Comparison of ENCODE assay signal across 17 cellular contexts in the genomic region with DNA sequence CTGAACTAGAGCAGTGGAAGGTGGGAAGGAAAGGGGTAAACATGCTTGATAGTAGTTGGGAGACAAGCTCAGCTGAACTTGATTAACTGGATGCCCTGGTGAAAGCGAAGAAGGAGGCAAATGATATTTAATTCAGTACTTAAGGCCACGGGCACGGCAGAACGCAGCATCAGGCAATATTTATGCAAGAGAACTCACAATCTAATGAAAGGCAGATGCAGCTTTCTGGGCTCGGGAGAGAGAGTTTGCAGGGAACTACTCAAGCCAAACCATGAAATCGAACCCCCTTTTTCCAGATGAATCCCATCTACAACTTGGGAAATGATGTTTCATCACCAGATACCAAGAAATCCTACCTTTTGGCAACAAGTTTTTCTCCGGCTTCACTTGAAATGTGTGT. TPM values are rescaled to one million over a fixed set of nuclear protein-coding genes. Genes with fewer than 3 reads are reported as not detected.
DNase-seq lines count a peak whose midpoint lies in the region; ATAC-seq, FAIRE-seq and TF ChIP-seq lines count a peak whose summit lies in the region.
"Had no signal": no experiment of that assay in that cellular context is flagged by ENCODE, and none has a peak within 500 bp of the region (broad histone marks: within the 10 kb centered on the region; RNA-seq: fewer than 3 reads in every experiment).

No MANE protein-coding gene starts in this region.

- DNase-seq in AG09319 (ENCODE audit: extremely low read depth, low read depth) (peak; percentile 95), HL-60 (ENCODE audit: low read depth in 1 of 2, low spot score in 1 of 2) (no peak), fibroblast of gingiva (ENCODE audit: low read depth) (peak; percentile 98), nephron progenitor cell (no peak), small intestine (no peak), NCI-H82 treated with DMSO at 0.1 percent for 48 hours (lab: John Stamatoyannopoulos, UW; ENCODE audit: unreplicated experiment) (no peak), GF-D8 (lab: John Stamatoyannopoulos, UW) (no peak)
- DNase-seq in activated CD8-positive, alpha-beta T cell treated with anti-CD3 and anti-CD28 coated beads for 36 hours, result no peak
- DNase-seq: BE2C; CD8-positive, alpha-beta memory T cell; H7; NCI-H1436 treated with DMSO at 0.1 percent for 48 hours; NCI-H226; NCI-H526; RPMI8226 had no signal

- H3K36me3 Mint-ChIP-seq in nephron progenitor cell (ENCODE audit: low read depth), result peaks cover 13% of the 10 kb centered on the region
- peaks cover 8% of the 10 kb centered on the region for H3K36me3 Mint-ChIP-seq in activated CD8-positive, alpha-beta T cell treated with anti-CD3 and anti-CD28 coated beads for 36 hours (ENCODE audit: low read depth)

- H3K27me3 ChIP-seq in HL-60 (ENCODE audit: insufficient read depth, poor library complexity, severe bottlenecking) (no peaks in the 10 kb centered on the region), small intestine (ENCODE audit: control insufficient read depth in 2 of 2, insufficient read depth in 2 of 2, low read length in 2 of 2) (no peaks in the 10 kb centered on the region)
- H3K27me3 ChIP-seq: BE2C had no signal

- peaks cover 60% of the 10 kb centered on the region for H3K4me1 Mint-ChIP-seq in nephron progenitor cell
- H3K4me1 Mint-ChIP-seq in activated CD8-positive, alpha-beta T cell treated with anti-CD3 and anti-CD28 coated beads for 36 hours (ENCODE audit: low read depth), result peaks cover 22% of the 10 kb centered on the region

- H3K27ac ChIP-seq in HL-60 (replicated peaks) (peak overlapping the region; percentile 82; the same call in 1 of the 2 replicates), small intestine (ENCODE audit: low read depth in 1 of 2, low read length in 1 of 2) (no peak overlapping the region)
- H3K27ac ChIP-seq: A549 had no signal

- no peak for ATAC-seq in activated CD8-positive, alpha-beta T cell treated with anti-CD3 and anti-CD28 coated beads for 36 hours
- ATAC-seq: A549, K562 had no signal

- intact Hi-C loops in activated CD8-positive, alpha-beta T cell treated with anti-CD3 and anti-CD28 coated beads for 36 hours (cut with micrococcal nuclease), result loop anchor here (5.0 to 10.0 kb wide), 3 partner anchors 43 to 330 kb away; partner anchors contain the start of genes CDKN3 and GMFB

- FAIRE-seq in small intestine (lab: Jason Lieb, UNC), result no peak
- FAIRE-seq: A549, K562 had no signal

- H3K4me1 ChIP-seq in small intestine (ENCODE audit: control insufficient read depth in 2 of 2, insufficient read depth in 1 of 2, low read depth in 1 of 2, low read length in 1 of 2), result peaks cover 4 to 9% of the 10 kb centered on the region in 2 donors

- H3K4me3 Mint-ChIP-seq in nephron progenitor cell, result no peak overlapping the region
- no peak overlapping the region for H3K4me3 Mint-ChIP-seq in activated CD8-positive, alpha-beta T cell treated with anti-CD3 and anti-CD28 coated beads for 36 hours

- H3K4me3 ChIP-seq in HL-60 (replicated peaks; ENCODE audit: insufficient read depth, low read length), result no peak overlapping the region
- no peak overlapping the region for H3K4me3 ChIP-seq in small intestine (ENCODE audit: low read depth in 1 of 2, low read length in 2 of 2)
- H3K4me3 ChIP-seq: A549, K562 had no signal

- TF ChIP-seq CTCF in AG09319 (IDR thresholded peaks at IDR 0.05; ENCODE audit: low read depth, low read length) (no peak), HL-60 (IDR thresholded peaks at IDR 0.05; ENCODE audit: insufficient read depth, low read length) (no peak), nephron progenitor cell (IDR thresholded peaks at IDR 0.05) (no peak)
- no peak for TF ChIP-seq CTCF in activated CD8-positive, alpha-beta T cell treated with anti-CD3 and anti-CD28 coated beads for 36 hours (IDR thresholded peaks at IDR 0.05)

- CTCF ChIA-PET in activated CD8-positive, alpha-beta T cell treated with anti-CD3 and anti-CD28 coated beads for 36 hours (lab: Charles Lee), result interaction anchor here (1.9 kb wide), 1 partner anchor 78 kb away, joined by 4 read pairs; no protein-coding TSS in a partner anchor

- POLR2A ChIA-PET in activated CD8-positive, alpha-beta T cell treated with anti-CD3 and anti-CD28 coated beads for 36 hours (lab: Charles Lee), result interaction anchor here (0.9 kb wide), 1 partner anchor 25 kb away, joined by 3 read pairs; no protein-coding TSS in a partner anchor

- peaks cover 17% of the 10 kb centered on the region for H3K27me3 Mint-ChIP-seq in nephron progenitor cell (ENCODE audit: low read depth, poor library complexity)
- H3K27me3 Mint-ChIP-seq in activated CD8-positive, alpha-beta T cell treated with anti-CD3 and anti-CD28 coated beads for 36 hours, result peaks cover 2% of the 10 kb centered on the region

- peaks cover 17% of the 10 kb centered on the region for H3K9me3 Mint-ChIP-seq in nephron progenitor cell
- no peaks in the 10 kb centered on the region for H3K9me3 Mint-ChIP-seq in activated CD8-positive, alpha-beta T cell treated with anti-CD3 and anti-CD28 coated beads for 36 hours
- H3K9me3 Mint-ChIP-seq: CD8-positive, alpha-beta memory T cell had no signal

- H3K27ac Mint-ChIP-seq in nephron progenitor cell, result peak overlapping the region; percentile 82
- H3K27ac Mint-ChIP-seq in activated CD8-positive, alpha-beta T cell treated with anti-CD3 and anti-CD28 coated beads for 36 hours, result no peak overlapping the region

- 91 to 93% (median 92%) methylated on average over 7 of the region's 7 CpGs for WGBS in small intestine, 3 donors

- H3K9me3 ChIP-seq in small intestine (ENCODE audit: control insufficient read depth, low read depth), result no peaks in the 10 kb centered on the region
- H3K9me3 ChIP-seq: A549, BE2C had no signal

- no peaks in the 10 kb centered on the region for H3K36me3 ChIP-seq in small intestine (ENCODE audit: control insufficient read depth in 2 of 2, insufficient read depth in 2 of 2, low read length in 2 of 2)
- H3K36me3 ChIP-seq: BE2C had no signal

RNA-seq across cellular contexts. Expression of gene CNIH1, which starts 3.5 kb away (rescaled TPM):
- 100 to 1,000 TPM in 2 of 3 donors, 10 to 100 TPM in 1; 70.7 to 201 (median 126) TPM for polyA plus RNA-seq in small intestine
- 10 to 100 TPM; 82.0 to 82.7 TPM for total RNA-seq in activated CD8-positive, alpha-beta T cell treated with anti-CD3 and anti-CD28 coated beads for 36 hours

RNA-seq across cellular contexts. Expression of gene GMFB, which starts 44.1 kb away (rescaled TPM):
- polyA plus RNA-seq in small intestine, result 10 to 100 TPM; 25.9 to 38.0 (median 29.1) TPM
- total RNA-seq in activated CD8-positive, alpha-beta T cell treated with anti-CD3 and anti-CD28 coated beads for 36 hours, result 10 to 100 TPM; 29.2 to 32.1 TPM

RNA-seq across cellular contexts. Expression of gene CDKN3, which starts 47.9 kb away (rescaled TPM):
- polyA plus RNA-seq in small intestine, result 10 to 100 TPM in 2 of 3 donors, 1 to 10 TPM in 1; 2.2 to 56.3 (median 10.1) TPM
- total RNA-seq in activated CD8-positive, alpha-beta T cell treated with anti-CD3 and anti-CD28 coated beads for 36 hours, result 10 to 100 TPM; 88.0 to 92.7 TPM

Comparison
In these comparisons a context has a peak if more than half of its experiments do, and no peak if none do; other contexts are left out.
1. DNase-seq: peak in AG09319 (single experiment) and fibroblast of gingiva (single experiment); none in HL-60 (0 of 2), nephron progenitor cell (single experiment), small intestine (single experiment), activated CD8-positive, alpha-beta T cell treated with anti-CD3 and anti-CD28 coated beads for 36 hours (single experiment), NCI-H82 treated with DMSO at 0.1 percent for 48 hours (single experiment) and GF-D8 (single experiment).